1 cellular context compared by ENCODE assay signal in genomic region chr1:247370786-247371732, GRCh38.
A peak's percentile ranks its signal among the peaks of the same experiment; 100 is the strongest.
TF ChIP-seq lines count a peak whose summit lies in the region.

No MANE protein-coding gene starts in this region.

TF ChIP-seq in H1, 55 proteins besides CTCF, POLR2A, EP300 and RAD21:
- TF ChIP-seq TEAD4 (IDR thresholded peaks at IDR 0.05; ENCODE audit: low read depth, low read length) (peak; percentile 37; the same call in 1 of the 2 replicates), PHF8 (conservative IDR thresholded peaks at IDR 0.05; ENCODE audit: low read depth, low read length) (no peak)
